8 cellular contexts compared by ENCODE assay signal in the genomic region with DNA sequence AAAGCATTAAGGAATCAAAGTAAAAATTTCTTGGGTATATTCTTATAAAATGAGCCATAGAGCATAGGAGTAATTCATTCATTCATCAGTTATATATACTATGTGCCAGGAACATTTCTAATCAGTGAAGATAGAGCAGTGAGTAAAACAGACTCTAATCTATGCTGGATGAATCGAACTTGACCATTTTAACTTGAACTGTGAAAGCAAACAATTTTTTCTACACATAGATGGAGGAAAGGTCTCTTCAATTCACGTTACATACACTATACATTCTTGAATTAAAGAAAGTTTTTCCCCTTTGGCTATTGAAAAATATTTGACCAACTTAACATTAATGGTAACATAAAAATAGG. TPM values are rescaled to one million over a fixed set of nuclear protein-coding genes. Genes with fewer than 3 reads are reported as not detected.
A peak's percentile ranks its signal among the peaks of the same experiment; 100 is the strongest.
DNase-seq lines count a peak whose midpoint lies in the region; ATAC-seq and TF ChIP-seq lines count a peak whose summit lies in the region.

No MANE protein-coding gene starts in this region.

- DNase-seq in RWPE2 (ENCODE audit: low spot score) (no peak), erythroblast (lab: John Stamatoyannopoulos, UW) (no peak), prostate gland (ENCODE audit: low spot score) (no peak), GM19240 (ENCODE audit: insufficient read length, low spot score) (no peak), GF-D8 (lab: John Stamatoyannopoulos, UW) (no peak), SIG-M5 (lab: John Stamatoyannopoulos, UW) (no peak)

- TF ChIP-seq CTCF in RWPE2 (IDR thresholded peaks at IDR 0.05; ENCODE audit: poor library complexity, severe bottlenecking), result no peak
- no peak for TF ChIP-seq CTCF in prostate gland (IDR thresholded peaks at IDR 0.05)

- peaks cover 36% of the 10 kb centered on the region for H3K4me1 ChIP-seq in RWPE2 (ENCODE audit: insufficient read depth, poor library complexity, severe bottlenecking)
- peaks cover 13% of the 10 kb centered on the region for H3K4me1 ChIP-seq in prostate gland (replicated peaks)

- no peak for ATAC-seq in RWPE2 (ENCODE audit: low read depth)
- ATAC-seq in GM21447 (IDR thresholded peaks at IDR 0.05; ENCODE audit: unreplicated experiment), result no peak

- TF ChIP-seq POLR2A in erythroblast (IDR thresholded peaks at IDR 0.05; ENCODE audit: low read length), result peak; percentile 8
- no peak for TF ChIP-seq POLR2A in prostate gland (IDR thresholded peaks at IDR 0.05)

- H3K9me3 ChIP-seq in RWPE2 (ENCODE audit: severe bottlenecking) (no peaks in the 10 kb centered on the region), prostate gland (no peaks in the 10 kb centered on the region)

- intact Hi-C loops in prostate gland (cut with DNase I), result loop anchor here (5.0 kb wide), 1 partner anchor 50 kb away; no protein-coding TSS in a partner anchor

- H3K36me3 ChIP-seq in RWPE2 (ENCODE audit: low read depth) (peaks cover under 1% of the 10 kb centered on the region; the same call in 1 of the 2 replicates), prostate gland (no peaks in the 10 kb centered on the region)

- no peak overlapping the region for H3K27ac ChIP-seq in RWPE2 (ENCODE audit: poor library complexity, severe bottlenecking)
- peak overlapping the region; percentile 86 to 92 for H3K27ac ChIP-seq in prostate gland

- WGBS in prostate gland, result 31% methylated on average over 2 of the region's 2 CpGs

- H3K27me3 ChIP-seq in RWPE2 (ENCODE audit: insufficient read depth, poor library complexity, severe bottlenecking) (no peaks in the 10 kb centered on the region), prostate gland (replicated peaks; ENCODE audit: insufficient read depth) (no peaks in the 10 kb centered on the region)

- H3K4me3 ChIP-seq in GM08714 (ENCODE audit: low read length) (peak overlapping the region; percentile 97; the same call in 1 of the 2 replicates), RWPE2 (ENCODE audit: severe bottlenecking) (peak overlapping the region; percentile 83), prostate gland (peak overlapping the region in 1 of 2 donors; percentile 93)

RNA-seq across cellular contexts. Expression of a gene that starts 1.6 kb away (rescaled TPM):
- total RNA-seq in prostate gland, result 10 to 100 TPM; 25.5 to 31.0 TPM

RNA-seq across cellular contexts. Expression of a gene that starts 11.7 kb away (rescaled TPM):
- total RNA-seq in prostate gland, result 1 to 10 TPM; 2.4 to 3.9 TPM
